Comparison of ENCODE assay signal across 18 cellular contexts in genomic region chr3:87002346-87002745, GRCh38. TPM values are rescaled to one million over a fixed set of nuclear protein-coding genes. Genes with fewer than 3 reads are reported as not detected.
DNase-seq lines count a peak whose midpoint lies in the region; ATAC-seq and TF ChIP-seq lines count a peak whose summit lies in the region.
"Had no signal": no experiment of that assay in that cellular context is flagged by ENCODE, and none has a peak within 500 bp of the region (broad histone marks: within the 10 kb centered on the region; RNA-seq: fewer than 3 reads in every experiment).

No MANE protein-coding gene starts in this region.

- H3K9me2 ChIP-seq in PC-9 (ENCODE audit: insufficient read depth): no peaks in the 10 kb centered on the region

- H3K79me2 ChIP-seq in PC-9 (ENCODE audit: low read depth) (no peaks in the 10 kb centered on the region), smooth muscle cell (ENCODE audit: low read depth) (no peaks in the 10 kb centered on the region)

- no peak overlapping the region for H3K23ac ChIP-seq in mesenchymal stem cell (ENCODE audit: low read length in 2 of 2)

- H3K4me2 ChIP-seq in PC-9 (peak overlapping the region; percentile 53), mesenchymal stem cell (ENCODE audit: low read length, poor library complexity, severe bottlenecking) (no peak overlapping the region), smooth muscle cell (no peak overlapping the region)
- H3K4me2 ChIP-seq: A549 had no signal

- H3K18ac ChIP-seq in mesenchymal stem cell (ENCODE audit: low read depth in 1 of 2, low read length in 2 of 2): no peak overlapping the region

- H3K4ac ChIP-seq in mesenchymal stem cell (ENCODE audit: low read depth in 1 of 2, low read length in 2 of 2): no peak overlapping the region

- no peak overlapping the region for H2AK5ac ChIP-seq in mesenchymal stem cell (ENCODE audit: low read length, severe bottlenecking)

- H3K9me3 ChIP-seq in PC-9 (ENCODE audit: insufficient read depth, low read depth) (no peaks in the 10 kb centered on the region), mesenchymal stem cell (ENCODE audit: control insufficient read depth, low read length) (no peaks in the 10 kb centered on the region), smooth muscle cell (replicated peaks; ENCODE audit: low read depth) (no peaks in the 10 kb centered on the region), gastrocnemius medialis (no peaks in the 10 kb centered on the region)
- H3K9me3 ChIP-seq: A549, Caco-2 had no signal

- no peak overlapping the region; the same call in 1 of the 2 replicates for H3K27ac ChIP-seq in PC-9
- H3K27ac ChIP-seq in mesenchymal stem cell (ENCODE audit: low read length, poor library complexity, severe bottlenecking): no peak overlapping the region
- peak overlapping the region; percentile 74 for H3K27ac ChIP-seq in smooth muscle cell (ENCODE audit: low read depth)
- H3K27ac ChIP-seq in gastrocnemius medialis: no peak overlapping the region
- H3K27ac ChIP-seq: A549, C4-2B had no signal

- ATAC-seq in gastrocnemius medialis: no peak
- ATAC-seq: A549, HepG2 had no signal

- POLR2A ChIA-PET in PC-9 (lab: Charles Lee; ENCODE audit: unreplicated experiment): interaction anchor here (0.6 to 0.7 kb wide), 3 partner anchors 9 to 56 kb away, joined by 5 to 9 read pairs (median 7); no protein-coding TSS in a partner anchor

- 0 out of 2 replicates have a peak overlapping the region, but pooled peaks have one; percentile 21 for H3K4me3 ChIP-seq in PC-9
- H3K4me3 ChIP-seq in mesenchymal stem cell (ENCODE audit: insufficient read depth in 1 of 2, low read depth in 1 of 2, low read length in 2 of 2): no peak overlapping the region
- no peak overlapping the region for H3K4me3 ChIP-seq in smooth muscle cell
- no peak overlapping the region for H3K4me3 ChIP-seq in gastrocnemius medialis
- H3K4me3 ChIP-seq: A549 had no signal

- no peak overlapping the region for H3K14ac ChIP-seq in mesenchymal stem cell (ENCODE audit: low read length in 2 of 2)

- H2AFZ ChIP-seq in PC-9: peak overlapping the region; percentile 70
- no peak overlapping the region for H2AFZ ChIP-seq in mesenchymal stem cell (ENCODE audit: low read depth, low read length)
- no peak overlapping the region for H2AFZ ChIP-seq in smooth muscle cell (ENCODE audit: low read depth)

- no peak overlapping the region for H4K8ac ChIP-seq in mesenchymal stem cell (ENCODE audit: low read length)

- no peaks in the 10 kb centered on the region for H3K79me1 ChIP-seq in mesenchymal stem cell (replicated peaks; ENCODE audit: low read length, poor library complexity, severe bottlenecking)

- H3F3A ChIP-seq in PC-9 (ENCODE audit: insufficient read depth, low read depth): no peaks in the 10 kb centered on the region; the same call in 1 of the 2 replicates
- no peaks in the 10 kb centered on the region for H3F3A ChIP-seq in smooth muscle cell (ENCODE audit: low read depth)

- no peak overlapping the region for H2BK5ac ChIP-seq in mesenchymal stem cell (ENCODE audit: low read depth, low read length, poor library complexity, severe bottlenecking)

- H3K4me1 ChIP-seq in PC-9 (replicated peaks; ENCODE audit: insufficient read depth): peaks cover 17% of the 10 kb centered on the region
- H3K4me1 ChIP-seq in mesenchymal stem cell (ENCODE audit: control insufficient read depth, insufficient read depth, low read depth, low read length): no peaks in the 10 kb centered on the region
- no peaks in the 10 kb centered on the region for H3K4me1 ChIP-seq in smooth muscle cell (ENCODE audit: low read depth)
- no peaks in the 10 kb centered on the region for H3K4me1 ChIP-seq in gastrocnemius medialis
- H3K4me1 ChIP-seq: A549, Caco-2 had no signal

- TF ChIP-seq CTCF in PC-9 (conservative IDR thresholded peaks at IDR 0.05) (no peak), smooth muscle cell (IDR thresholded peaks at IDR 0.05; ENCODE audit: borderline replicate concordance, insufficient read depth, poor library complexity, severe bottlenecking) (no peak), gastrocnemius medialis (IDR thresholded peaks at IDR 0.05 in 4 of 5, conservative IDR thresholded peaks at IDR 0.05 in 1 of 5) (no peak)

- no peak overlapping the region for H2BK12ac ChIP-seq in mesenchymal stem cell (ENCODE audit: low read length in 2 of 2)

- H4K20me1 ChIP-seq in PC-9 (ENCODE audit: insufficient read depth) (no peaks in the 10 kb centered on the region), smooth muscle cell (ENCODE audit: low read depth) (no peaks in the 10 kb centered on the region)

- H2BK15ac ChIP-seq in mesenchymal stem cell (ENCODE audit: low read depth, poor library complexity, severe bottlenecking): peak overlapping the region; percentile 28

- H2BK120ac ChIP-seq in mesenchymal stem cell (ENCODE audit: low read depth, low read length): no peak overlapping the region

- H3K9ac ChIP-seq in mesenchymal stem cell (ENCODE audit: low read length) (no peak overlapping the region), smooth muscle cell (ENCODE audit: low read depth) (no peak overlapping the region)

- DNase-seq in PC-9 (peak; percentile 48 to 86), mesenchymal stem cell (no peak), smooth muscle cell (lab: John Stamatoyannopoulos, UW; ENCODE audit: unreplicated experiment) (no peak), medulla oblongata (ENCODE audit: extremely low spot score) (no peak), gastrocnemius medialis (no peak), A172 (ENCODE audit: low spot score) (no peak)
- DNase-seq: AML-193; Caco-2; CD4-positive, alpha-beta T cell; DMS153; DMS79; GDM1; GOT3; H9 had no signal

- no peak for TF ChIP-seq POLR2A in gastrocnemius medialis (IDR thresholded peaks at IDR 0.05)

- H3K36me3 ChIP-seq in PC-9 (ENCODE audit: low read depth) (no peaks in the 10 kb centered on the region), mesenchymal stem cell (ENCODE audit: control insufficient read depth in 1 of 2, insufficient read depth in 2 of 2, low read depth in 1 of 2, low read length in 2 of 2) (no peaks in the 10 kb centered on the region), smooth muscle cell (ENCODE audit: low read depth) (no peaks in the 10 kb centered on the region), gastrocnemius medialis (no peaks in the 10 kb centered on the region)

- WGBS in mesenchymal stem cell: 96% methylated on average over 3 of the region's 4 CpGs
- WGBS in smooth muscle cell (ENCODE audit: low lambda C conversion rate): 77% methylated on average over 4 of the region's 4 CpGs

- no peak overlapping the region for H4K91ac ChIP-seq in mesenchymal stem cell (ENCODE audit: low read length)

- intact Hi-C loops in PC-9 (cut with micrococcal nuclease; ENCODE audit: unreplicated experiment): loop anchor here (5.0 kb wide), 1 partner anchor 215 kb away; no protein-coding TSS in a partner anchor
- intact Hi-C loops in gastrocnemius medialis (cut with DNase I; ENCODE audit: low total_unique reads): no loop called here

- in situ Hi-C loops in gastrocnemius medialis (cut with MboI; ENCODE audit: low sequenced_read_pairs in 4 of 4): no loop called here

- CTCF ChIA-PET in PC-9 (lab: Charles Lee): no interaction called here

- no peaks in the 10 kb centered on the region for H3K27me3 ChIP-seq in PC-9 (ENCODE audit: insufficient read depth, low read depth)
- H3K27me3 ChIP-seq in mesenchymal stem cell (ENCODE audit: control insufficient read depth in 1 of 2, insufficient read depth in 1 of 2, low read length in 2 of 2): no peaks in the 10 kb centered on the region
- no peaks in the 10 kb centered on the region for H3K27me3 ChIP-seq in smooth muscle cell (ENCODE audit: low read depth)
- H3K27me3 ChIP-seq in gastrocnemius medialis: no peaks in the 10 kb centered on the region

- no TSS peak for BruUV-seq in PC-9 (replicated peaks; lab: Mats Ljungman, UMichigan)

RNA-seq across cellular contexts. Expression of gene VGLL3, which starts 11.4 kb away (rescaled TPM):
- total RNA-seq in PC-9 (2021) (20.5 and 26.8 TPM in 2 replicates), smooth muscle cell (49.1 and 54.1 TPM in 2 replicates), gastrocnemius medialis (1 to 10 TPM; 3.5 to 9.5 (median 5.6) TPM)
- polyA plus RNA-seq in mesenchymal stem cell (2013, experiment 1 of 2): 16.7 TPM
- polyA plus RNA-seq in mesenchymal stem cell (2013, experiment 2 of 2): 13.8 TPM
- polyA plus RNA-seq in smooth muscle cell: 11.4 and 14.3 TPM in 2 replicates
- total RNA-seq in A172 (2014; rRNA removed; shearing (Covaris generic)): not detected in 2 replicates
- total RNA-seq: CD4-positive, alpha-beta T cell had no signal
- polyA plus RNA-seq: IgD-negative memory B cell had no signal

Comparison
In these comparisons a context has a peak if more than half of its experiments do, and no peak if none do; other contexts are left out.
1. DNase-seq: peak in PC-9 (2 of 2); none in mesenchymal stem cell (single experiment), smooth muscle cell (single experiment), medulla oblongata (single experiment), gastrocnemius medialis (0 of 2) and A172 (single experiment).